In the genomic region with DNA sequence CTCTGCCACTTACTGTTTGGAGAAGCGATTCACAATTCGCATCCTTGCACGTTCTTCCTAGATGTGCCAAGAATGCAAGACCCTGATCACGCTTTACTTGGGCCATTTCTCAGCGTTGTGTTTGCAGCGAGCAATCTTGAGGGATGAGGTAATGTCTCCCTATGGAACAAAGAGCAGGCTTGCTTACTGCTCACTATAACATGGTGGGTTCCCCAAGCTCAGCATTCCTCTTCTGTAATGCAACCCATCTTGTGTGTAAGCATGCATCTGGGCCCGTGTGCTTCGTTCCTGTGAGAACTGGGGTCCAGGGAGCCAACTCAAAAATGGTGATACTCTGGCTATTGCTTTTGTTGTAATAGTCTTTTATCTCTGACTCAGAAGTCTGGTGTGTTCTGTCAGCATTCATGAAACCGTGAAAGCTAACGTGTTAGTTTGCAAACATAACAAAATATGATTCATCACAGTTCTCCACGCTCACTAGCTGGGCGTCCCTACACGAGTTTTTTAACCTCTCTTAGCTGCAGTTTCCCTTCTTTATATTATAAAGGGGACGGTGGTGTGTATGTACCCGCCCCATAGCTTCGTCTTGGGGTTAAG, we compare ENCODE assay signal across 8 cellular contexts. TPM values are rescaled to one million over a fixed set of nuclear protein-coding genes. Genes with fewer than 3 reads are reported as not detected.
DNase-seq lines count a peak whose midpoint lies in the region; ATAC-seq, FAIRE-seq and TF ChIP-seq lines count a peak whose summit lies in the region.

No MANE protein-coding gene starts in this region.

- WGBS in K562 (ENCODE audit: insufficient coverage, low coverage, missing lambda C conversion rate): 26% methylated on average over 16 of the region's 16 CpGs

- ATAC-seq in Right ventricle myocardium inferior (no peak), HG02798 (IDR thresholded peaks at IDR 0.05; ENCODE audit: poor library complexity, unreplicated experiment) (peak; percentile 0), K562 (peak; percentile 12)
- peak; percentile 35 for ATAC-seq in stimulated activated naive CD8-positive, alpha-beta T cell treated with anti-CD3 and anti-CD28 coated beads, Interleukin-15, Interleukin-2, amounts not matched to agents 100 U/mL and 50 U/mL, for 24 hours

- TF ChIP-seq POLR2A in K562 (conservative IDR thresholded peaks at IDR 0.05): no peak

- peak overlapping the region; percentile 98 for H3K27ac ChIP-seq in left ventricle myocardium inferior (replicated peaks)
- peak overlapping the region; percentile 87 for H3K27ac ChIP-seq in K562 (ENCODE audit: extremely low read depth, low read depth, low read length)

- H3K79me2 ChIP-seq in K562 (ENCODE audit: control insufficient read depth, insufficient read depth, low read length): no peaks in the 10 kb centered on the region

- no peak for TF ChIP-seq RAD21 in K562 (CRISPR knock-in tag; conservative IDR thresholded peaks at IDR 0.05 in 1 of 2, IDR thresholded peaks at IDR 0.05 in 1 of 2)

- peaks cover 4% of the 10 kb centered on the region for H3K36me3 ChIP-seq in left ventricle myocardium inferior
- no peaks in the 10 kb centered on the region for H3K36me3 ChIP-seq in K562 (ENCODE audit: control insufficient read depth, insufficient read depth, low read length)

- peak overlapping the region; percentile 91 for H3K4me2 ChIP-seq in K562 (ENCODE audit: insufficient read depth, low read length)

- H3K4me3 ChIP-seq in left ventricle myocardium inferior: peak overlapping the region; percentile 86
- peak overlapping the region; percentile 87 for H3K4me3 ChIP-seq in K562

- H3K9me3 ChIP-seq in left ventricle myocardium inferior (replicated peaks): peaks cover 5% of the 10 kb centered on the region
- no peaks in the 10 kb centered on the region for H3K9me3 ChIP-seq in K562 (replicated peaks; ENCODE audit: control insufficient read depth, insufficient read depth, low read depth, low read length)

- no peak for TF ChIP-seq EP300 in K562 (IDR thresholded peaks at IDR 0.05; ENCODE audit: low read length)

- intact Hi-C loops in left ventricle myocardium inferior (cut with micrococcal nuclease) (loop anchor here (10.0 kb wide), 1 partner anchor 411 kb away; no protein-coding TSS in a partner anchor), Right ventricle myocardium inferior (cut with DNase I) (loop anchor here (2.0 to 5.0 kb wide), 5 partner anchors 165 to 541 kb away; partner anchors contain the start of genes BCAR3 and DR1), K562 (cut with micrococcal nuclease) (loop anchor here (2.0 kb wide), 3 partner anchors 31 to 541 kb away; no protein-coding TSS in a partner anchor), posterior cingulate gyrus (cut with DNase I) (loop anchor here (2.0 to 5.0 kb wide), 3 partner anchors 218 to 498 kb away; partner anchors contain the start of gene DR1)

- POLR2A ChIA-PET in K562 (lab: Yijun Ruan, JAX): interaction anchor here (0.6 to 1.9 kb wide), 8 partner anchors 18 to 500 kb away, joined by 3 to 11 read pairs (median 4); partner anchors contain the start of gene DR1

- DNase-seq in left ventricle myocardium inferior: no peak
- no peak for DNase-seq in Right ventricle myocardium inferior (ENCODE audit: missing footprints)
- DNase-seq in NCI-H446 (lab: John Stamatoyannopoulos, UW): peak; percentile 57 to 78
- peak in 1 of 4 experiments; percentile 21 for DNase-seq in K562 (ENCODE audit: extremely low read depth in 1 of 4, low spot score in 3 of 4)
- DNase-seq in left kidney (ENCODE audit: low read depth, low spot score): peak; percentile 64
- peak; percentile 17 for DNase-seq in stimulated activated naive CD8-positive, alpha-beta T cell treated with anti-CD3 and anti-CD28 coated beads, Interleukin-15, Interleukin-2, amounts not matched to agents 100 U/mL and 50 U/mL, for 24 hours
- no peak for DNase-seq in posterior cingulate gyrus

- H3K9ac ChIP-seq in K562 (ENCODE audit: insufficient read depth in 1 of 2, low read depth in 2 of 2, low read length in 2 of 2): peak overlapping the region; percentile 81 to 98

- no peaks in the 10 kb centered on the region for H4K20me1 ChIP-seq in K562 (replicated peaks; ENCODE audit: control insufficient read depth, insufficient read depth, low read length)

- H3K27me3 ChIP-seq in left ventricle myocardium inferior (ENCODE audit: low read depth) (no peaks in the 10 kb centered on the region), K562 (ENCODE audit: control insufficient read depth in 2 of 2, insufficient read depth in 2 of 2, low read length in 2 of 2) (no peaks in the 10 kb centered on the region)

- H3K9me1 ChIP-seq in K562 (ENCODE audit: control insufficient read depth, insufficient read depth, low read length): no peaks in the 10 kb centered on the region

- CTCF ChIA-PET in K562 (lab: Yijun Ruan, JAX; ENCODE audit: low intra/inter-chr PET ratio): interaction anchor here (3.2 kb wide), 1 partner anchor 215 kb away, joined by 31 read pairs; no protein-coding TSS in a partner anchor

- H3K4me1 ChIP-seq in left ventricle myocardium inferior (peaks cover 43% of the 10 kb centered on the region), K562 (replicated peaks in 1 of 2; ENCODE audit: control insufficient read depth in 2 of 2, insufficient read depth in 2 of 2, low read length in 2 of 2) (peaks cover 13 to 21% of the 10 kb centered on the region in 2 experiments; a peak in 4 of 5 replicates)

- in situ Hi-C loops in K562 (cut with MboI): no loop called here

- FAIRE-seq in K562 (lab: Jason Lieb, UNC): peak; percentile 65

- TF ChIP-seq CTCF in left ventricle myocardium inferior (IDR thresholded peaks at IDR 0.05; ENCODE audit: borderline replicate concordance) (no peak), K562 (IDR thresholded peaks at IDR 0.05 in 2 of 3, conservative IDR thresholded peaks at IDR 0.05 in 1 of 3; ENCODE audit: insufficient read depth in 2 of 3, low read depth in 1 of 3, low read length in 3 of 3) (no peak)

- TSS peak; percentile 54 for BruUV-seq in K562 (replicated peaks; lab: Mats Ljungman, UMichigan)

- H2AFZ ChIP-seq in K562 (ENCODE audit: low read depth, low read length): peak overlapping the region; percentile 100

TF ChIP-seq in K562, 482 proteins besides CTCF, POLR2A, EP300 and RAD21 (continues in another document):
- TF ChIP-seq PTRF (tag; IDR thresholded peaks at IDR 0.05): 0 out of 2 replicates have a peak, but pooled peaks have one; percentile 10
- TF ChIP-seq ARNT (IDR thresholded peaks at IDR 0.05): no peak
- TF ChIP-seq NELFE (IDR thresholded peaks at IDR 0.05; ENCODE audit: insufficient read depth, insufficient read length): no peak
- TF ChIP-seq ZNF551 (CRISPR knock-in tag; IDR thresholded peaks at IDR 0.05): no peak
- TF ChIP-seq, protein P1, sequence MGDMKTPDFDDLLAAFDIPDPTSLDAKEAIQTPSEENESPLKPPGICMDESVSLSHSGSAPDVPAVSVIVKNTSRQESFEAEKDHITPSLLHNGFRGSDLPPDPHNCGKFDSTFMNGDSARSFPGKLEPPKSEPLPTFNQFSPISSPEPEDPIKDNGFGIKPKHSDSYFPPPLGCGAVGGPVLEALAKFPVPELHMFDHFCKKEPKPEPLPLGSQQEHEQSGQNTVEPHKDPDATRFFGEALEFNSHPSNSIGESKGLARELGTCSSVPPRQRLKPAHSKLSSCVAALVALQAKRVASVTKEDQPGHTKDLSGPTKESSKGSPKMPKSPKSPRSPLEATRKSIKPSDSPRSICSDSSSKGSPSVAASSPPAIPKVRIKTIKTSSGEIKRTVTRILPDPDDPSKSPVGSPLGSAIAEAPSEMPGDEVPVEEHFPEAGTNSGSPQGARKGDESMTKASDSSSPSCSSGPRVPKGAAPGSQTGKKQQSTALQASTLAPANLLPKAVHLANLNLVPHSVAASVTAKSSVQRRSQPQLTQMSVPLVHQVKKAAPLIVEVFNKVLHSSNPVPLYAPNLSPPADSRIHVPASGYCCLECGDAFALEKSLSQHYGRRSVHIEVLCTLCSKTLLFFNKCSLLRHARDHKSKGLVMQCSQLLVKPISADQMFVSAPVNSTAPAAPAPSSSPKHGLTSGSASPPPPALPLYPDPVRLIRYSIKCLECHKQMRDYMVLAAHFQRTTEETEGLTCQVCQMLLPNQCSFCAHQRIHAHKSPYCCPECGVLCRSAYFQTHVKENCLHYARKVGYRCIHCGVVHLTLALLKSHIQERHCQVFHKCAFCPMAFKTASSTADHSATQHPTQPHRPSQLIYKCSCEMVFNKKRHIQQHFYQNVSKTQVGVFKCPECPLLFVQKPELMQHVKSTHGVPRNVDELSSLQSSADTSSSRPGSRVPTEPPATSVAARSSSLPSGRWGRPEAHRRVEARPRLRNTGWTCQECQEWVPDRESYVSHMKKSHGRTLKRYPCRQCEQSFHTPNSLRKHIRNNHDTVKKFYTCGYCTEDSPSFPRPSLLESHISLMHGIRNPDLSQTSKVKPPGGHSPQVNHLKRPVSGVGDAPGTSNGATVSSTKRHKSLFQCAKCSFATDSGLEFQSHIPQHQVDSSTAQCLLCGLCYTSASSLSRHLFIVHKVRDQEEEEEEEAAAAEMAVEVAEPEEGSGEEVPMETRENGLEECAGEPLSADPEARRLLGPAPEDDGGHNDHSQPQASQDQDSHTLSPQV (IDR thresholded peaks at IDR 0.05): 0 out of 2 replicates have a peak, but pooled peaks have one; percentile 29
- peak; percentile 22 for TF ChIP-seq SAP30 (IDR thresholded peaks at IDR 0.05; ENCODE audit: borderline replicate concordance, insufficient read depth, low read depth, low read length, poor library complexity, severe bottlenecking)

RNA-seq across cellular contexts. Expression of gene DNTTIP2, which starts 33.4 kb away (rescaled TPM):
- 40.0 TPM for total RNA-seq in left ventricle myocardium inferior
- total RNA-seq in Right ventricle myocardium inferior: 34.8 TPM
- total RNA-seq in K562 (2011; cell fraction: chromatin; rRNA removed; ENCODE audit: low replicate concordance): 50.5 and 141 TPM in 2 replicates
- 40.2 and 49.0 TPM in 2 replicates for total RNA-seq in K562 (2011; cell fraction: nucleolus; rRNA removed)
- 77.8 and 89.5 TPM in 2 replicates for total RNA-seq in K562 (2011; cell fraction: nucleoplasm; rRNA removed)
- total RNA-seq in K562 (2014; rRNA removed): 50.4 and 59.2 TPM in 2 replicates
- 106 and 136 TPM in 2 replicates for total RNA-seq in K562 (2014; rRNA removed; fragmentation: Illumina TruSeq; extraction: Trizol)
- total RNA-seq in K562 (2015; rRNA removed; fragmentation: Illumina TruSeq; extraction: Trizol): 87.9 and 97.0 TPM in 2 replicates
- total RNA-seq in K562 (2021): 85.2 and 91.9 TPM in 2 replicates
- 56.1 and 75.0 TPM in 2 replicates for polyA plus RNA-seq in K562 (2011; rRNA removed)
- polyA plus RNA-seq in K562 (2011; cell fraction: cytosol; rRNA removed): 3.9 and 5.5 TPM in 2 replicates
- polyA plus RNA-seq in K562 (2011; cell fraction: nucleus; rRNA removed): 140 and 149 TPM in 2 replicates
- 46.3 and 75.3 TPM in 2 replicates for polyA plus RNA-seq in K562 (2012)
- 87.6 and 113 TPM in 2 replicates for polyA plus RNA-seq in K562 (2014; fragmentation: Illumina TruSeq; extraction: Trizol)
- 100 to 1,000 TPM; 113 to 138 TPM for polyA plus RNA-seq in K562 (2014; fragmentation: Nextera tagmentation; extraction: Ambion mirVana)
- 59.7 and 75.4 TPM in 2 replicates for polyA plus RNA-seq in K562 (2014; rRNA removed)
- polyA minus RNA-seq in K562 (2011; rRNA and poly(A)+ RNA removed): 119 and 126 TPM in 2 replicates
- polyA minus RNA-seq in K562 (2011; cell fraction: cytosol; rRNA and poly(A)+ RNA removed): 15.1 and 17.9 TPM in 2 replicates
- polyA minus RNA-seq in K562 (2011; cell fraction: nucleus; rRNA and poly(A)+ RNA removed): 31.6 and 79.9 TPM in 2 replicates

Comparison
In these comparisons a context has a peak if more than half of its experiments do, and no peak if none do; other contexts are left out.
1. DNase-seq: peak in NCI-H446 (2 of 2), left kidney (single experiment) and stimulated activated naive CD8-positive, alpha-beta T cell treated with anti-CD3 and anti-CD28 coated beads, Interleukin-15, Interleukin-2, amounts not matched to agents 100 U/mL and 50 U/mL, for 24 hours (single experiment); none in left ventricle myocardium inferior (single experiment), Right ventricle myocardium inferior (single experiment) and posterior cingulate gyrus (0 of 10).